Comparison of ENCODE assay signal across 11 cellular contexts in genomic region chr17:48795444-48796162, GRCh38. TPM values are rescaled to one million over a fixed set of nuclear protein-coding genes. Genes with fewer than 3 reads are reported as not detected.
DNase-seq lines count a peak whose midpoint lies in the region; ATAC-seq and TF ChIP-seq lines count a peak whose summit lies in the region.
"Had no signal": no experiment of that assay in that cellular context is flagged by ENCODE, and none has a peak within 500 bp of the region (broad histone marks: within the 10 kb centered on the region; RNA-seq: fewer than 3 reads in every experiment).

No MANE protein-coding gene starts in this region.

- H3K36me3 ChIP-seq in HEK293 (ENCODE audit: control insufficient read depth in 2 of 2, insufficient read depth in 1 of 2, low read length in 2 of 2), result no peaks in the 10 kb centered on the region

- H3K9me3 ChIP-seq in HEK293 (ENCODE audit: control insufficient read depth, insufficient read depth, low read depth, low read length), result no peaks in the 10 kb centered on the region

- H3K4me3 ChIP-seq in HEK293 (ENCODE audit: low read depth, low read length), result no peak overlapping the region
- H3K4me3 ChIP-seq in astrocyte of the cerebellum (ENCODE audit: low read depth, low read length), result no peak overlapping the region

- in situ Hi-C loops in astrocyte of the cerebellum (cut with HindIII; ENCODE audit: low sequenced_read_pairs), result no loop called here

- H3K9me3 Mint-ChIP-seq in activated T-helper 2 cell treated with anti-CD3 and anti-CD28 coated beads, Interferon-gamma antibody, Interleukin-2, Interleukin-4, amounts not matched to agents 10 μg/mL and 5 μg/mL and 100 μg/mL, durations not matched to agents 14 hours and 24 hours and 36 hours, result no peaks in the 10 kb centered on the region

- peak; percentile 71 for ATAC-seq in left lobe of liver

- DNase-seq in astrocyte of the cerebellum (ENCODE audit: low read depth), result peak; percentile 18
- DNase-seq in left lobe of liver (ENCODE audit: low spot score), result no peak
- DNase-seq in 8988T, result no peak
- DNase-seq in activated T-helper 2 cell treated with anti-CD3 and anti-CD28 coated beads, Interferon-gamma antibody, Interleukin-2, Interleukin-4, amounts not matched to agents 10 μg/mL and 5 μg/mL and 100 μg/mL, durations not matched to agents 14 hours and 24 hours and 36 hours (ENCODE audit: low spot score), result no peak
- no peak for DNase-seq in NCI-H2107 treated with DMSO at 0.1 percent for 48 hours (lab: John Stamatoyannopoulos, UW; ENCODE audit: unreplicated experiment)
- DNase-seq in GOT3 (lab: John Stamatoyannopoulos, UW), result no peak
- DNase-seq: NCI-H774; stimulated activated CD8-positive, alpha-beta memory T cell treated with anti-CD3 and anti-CD28 coated beads, Interleukin-4, amount 100 ng/mL, for 48 hours; T1000 had no signal

- intact Hi-C loops in activated T-helper 2 cell treated with anti-CD3 and anti-CD28 coated beads, Interferon-gamma antibody, Interleukin-2, Interleukin-4, amounts not matched to agents 10 μg/mL and 5 μg/mL and 100 μg/mL, durations not matched to agents 14 hours and 24 hours and 36 hours (cut with micrococcal nuclease), result no loop called here

- POLR2A ChIA-PET in HEK293 (lab: Yijun Ruan, JAX), result no interaction called here

- no peak for TF ChIP-seq CTCF in 22Rv1 (IDR thresholded peaks at IDR 0.05)
- TF ChIP-seq CTCF in HEK293 (tag by site-specific recombination; IDR thresholded peaks at IDR 0.05), result no peak
- no peak for TF ChIP-seq CTCF in astrocyte of the cerebellum (IDR thresholded peaks at IDR 0.05; ENCODE audit: low read depth, low read length, missing control alignments)

- peaks cover 16% of the 10 kb centered on the region for H3K4me1 Mint-ChIP-seq in activated T-helper 2 cell treated with anti-CD3 and anti-CD28 coated beads, Interferon-gamma antibody, Interleukin-2, Interleukin-4, amounts not matched to agents 10 μg/mL and 5 μg/mL and 100 μg/mL, durations not matched to agents 14 hours and 24 hours and 36 hours (ENCODE audit: low read depth)

- H3K27ac Mint-ChIP-seq in activated T-helper 2 cell treated with anti-CD3 and anti-CD28 coated beads, Interferon-gamma antibody, Interleukin-2, Interleukin-4, amounts not matched to agents 10 μg/mL and 5 μg/mL and 100 μg/mL, durations not matched to agents 14 hours and 24 hours and 36 hours, result no peak overlapping the region

- peaks cover 55% of the 10 kb centered on the region for H3K27me3 Mint-ChIP-seq in activated T-helper 2 cell treated with anti-CD3 and anti-CD28 coated beads, Interferon-gamma antibody, Interleukin-2, Interleukin-4, amounts not matched to agents 10 μg/mL and 5 μg/mL and 100 μg/mL, durations not matched to agents 14 hours and 24 hours and 36 hours (ENCODE audit: low read depth)

- no peaks in the 10 kb centered on the region; the same call in 1 of the 2 replicates for H3K4me1 ChIP-seq in HEK293 (ENCODE audit: control insufficient read depth, insufficient read depth, low read length)

- H3K4me3 Mint-ChIP-seq in activated T-helper 2 cell treated with anti-CD3 and anti-CD28 coated beads, Interferon-gamma antibody, Interleukin-2, Interleukin-4, amounts not matched to agents 10 μg/mL and 5 μg/mL and 100 μg/mL, durations not matched to agents 14 hours and 24 hours and 36 hours (ENCODE audit: low read depth), result no peak overlapping the region

- CTCF ChIA-PET in HEK293 (lab: Yijun Ruan, JAX), result interaction anchor here (1.0 to 10.5 kb wide), 5 partner anchors 10 to 117 kb away, joined by 4 to 246 read pairs (median 8); partner anchors contain the start of genes HOXB13, PRAC1 and PRAC2

- peak overlapping the region; percentile 97 for H3K27ac ChIP-seq in 22Rv1
- no peak overlapping the region for H3K27ac ChIP-seq in HEK293 (ENCODE audit: extremely low read depth, low read depth, low read length)

- H3K36me3 Mint-ChIP-seq in activated T-helper 2 cell treated with anti-CD3 and anti-CD28 coated beads, Interferon-gamma antibody, Interleukin-2, Interleukin-4, amounts not matched to agents 10 μg/mL and 5 μg/mL and 100 μg/mL, durations not matched to agents 14 hours and 24 hours and 36 hours (ENCODE audit: low read depth), result no peaks in the 10 kb centered on the region

TF ChIP-seq in HEK293, 187 proteins besides CTCF, POLR2A, EP300 and RAD21:
- TF ChIP-seq TRIM28 (IDR thresholded peaks at IDR 0.05; ENCODE audit: borderline replicate concordance, low read length), result no peak
- TF ChIP-seq ZNF19 (tag by site-specific recombination; IDR thresholded peaks at IDR 0.05; ENCODE audit: low read depth), result no peak
- TF ChIP-seq ZNF335 (tag by site-specific recombination; conservative IDR thresholded peaks at IDR 0.05), result peak; percentile 37
- no peak for TF ChIP-seq ZFP3 (tag by site-specific recombination; IDR thresholded peaks at IDR 0.05; ENCODE audit: low read depth)
- no peak for TF ChIP-seq ZNF785 (tag by site-specific recombination; IDR thresholded peaks at IDR 0.05)
- TF ChIP-seq HOXD13 (CRISPR knock-in tag; IDR thresholded peaks at IDR 0.05; ENCODE audit: borderline replicate concordance), result 0 out of 2 replicates have a peak, but pooled peaks have one; percentile 19
- no peak for TF ChIP-seq KLF16 (tag by site-specific recombination; IDR thresholded peaks at IDR 0.05)
- peak; percentile 47 for TF ChIP-seq GLIS1 (tag by site-specific recombination; IDR thresholded peaks at IDR 0.05)
- TF ChIP-seq SCRT1 (tag by site-specific recombination; IDR thresholded peaks at IDR 0.05; ENCODE audit: borderline replicate concordance), result no peak
- no peak for TF ChIP-seq ZNF394 (tag by site-specific recombination; IDR thresholded peaks at IDR 0.05; ENCODE audit: borderline replicate concordance)

RNA-seq across cellular contexts. Expression of gene TTLL6, which starts 21.4 kb away (rescaled TPM):
- not detected for total RNA-seq in left lobe of liver
- total RNA-seq in activated T-helper 2 cell treated with anti-CD3 and anti-CD28 coated beads, Interferon-gamma antibody, Interleukin-2, Interleukin-4, amounts not matched to agents 10 μg/mL and 5 μg/mL and 100 μg/mL, durations not matched to agents 14 hours and 24 hours and 36 hours, result 0.07 TPM in 1 of 2 replicates, not detected in the other

RNA-seq across cellular contexts. Expression of gene CALCOCO2, which starts 35.2 kb away (rescaled TPM):
- 66.8 TPM for total RNA-seq in left lobe of liver
- total RNA-seq in activated T-helper 2 cell treated with anti-CD3 and anti-CD28 coated beads, Interferon-gamma antibody, Interleukin-2, Interleukin-4, amounts not matched to agents 10 μg/mL and 5 μg/mL and 100 μg/mL, durations not matched to agents 14 hours and 24 hours and 36 hours, result 51.7 and 53.7 TPM in 2 replicates
